ENCODE assay signal across 32 cellular contexts in the genomic region with DNA sequence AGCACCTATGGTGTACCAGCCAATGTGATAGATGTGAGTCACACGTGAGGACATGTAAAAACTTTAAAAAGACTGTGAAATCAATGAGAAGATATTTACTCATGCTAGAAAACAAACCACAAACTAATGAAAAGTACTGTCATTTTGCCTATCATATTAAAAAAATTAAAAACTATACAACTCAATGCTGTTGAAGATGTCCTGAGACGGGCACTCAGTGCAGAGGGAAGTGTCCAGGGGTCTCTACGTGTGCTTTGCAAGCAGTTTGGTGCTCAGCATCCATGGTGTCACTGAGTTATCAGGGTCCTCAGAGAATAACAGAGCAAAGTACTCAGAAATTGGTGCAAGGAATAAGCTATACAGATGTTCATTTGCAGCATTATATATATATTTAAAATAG.
"Had no signal": no experiment of that assay in that cellular context is flagged by ENCODE, and none has a peak within 500 bp of the region (broad histone marks: within the 10 kb centered on the region; RNA-seq: fewer than 3 reads in every experiment).

No MANE protein-coding gene starts in this region.

- FAIRE-seq: astrocyte, bronchial epithelial cell had no signal

- H3K4me1 ChIP-seq: adrenal gland, ascending aorta, body of pancreas, breast epithelium had no signal

- ATAC-seq: activated naive CD4-positive, alpha-beta T cell treated with anti-CD3 and anti-CD28 coated beads, Interleukin-2, amount 50 U/mL, for 72 hours; activated naive CD8-positive, alpha-beta T cell treated with anti-CD3 and anti-CD28 coated beads, Interleukin-2, amount 50 U/mL, for 24 hours; activated T-cell treated with anti-CD3 and anti-CD28 coated beads, Interleukin-2, amount 50 U/mL, for 4 hours; activated T-cell treated with anti-CD3 and anti-CD28 coated beads, Interleukin-2, amount 50 U/mL, for 72 hours; activated T-helper 17 cell treated with anti-CD3 and anti-CD28 coated beads, Interleukin-2, amount 50 U/mL, for 72 hours; body of pancreas had no signal

- H3K27me3 ChIP-seq: adrenal gland, ascending aorta, body of pancreas, brain microvascular endothelial cell, breast epithelium, cardiac muscle cell had no signal

- H3K27ac ChIP-seq: adrenal gland, ascending aorta, body of pancreas, brain microvascular endothelial cell, breast epithelium, cardiac muscle cell had no signal

- DNase-seq: activated effector memory CD4-positive, alpha-beta T cell treated with anti-CD3 and anti-CD28 coated beads, Interleukin-2, amount 50 U/mL, for 16 hours; activated effector memory CD4-positive, alpha-beta T cell treated with Interleukin-2 at 50 U/mL for 16 hours; activated gamma-delta T cell; activated gamma-delta T cell treated with Interleukin-2 at 50 U/mL for 16 hours; activated naive CD4-positive, alpha-beta T cell; activated naive CD4-positive, alpha-beta T cell treated with anti-CD3 and anti-CD28 coated beads for 36 hours; activated naive CD4-positive, alpha-beta T cell treated with anti-CD3 and anti-CD28 coated beads, Interleukin-2, amount 10 ng/mL, durations not matched to agents 7 days and 5 days; activated naive CD4-positive, alpha-beta T cell treated with anti-CD3 and anti-CD28 coated beads, Interleukin-2, amount 50 U/mL, for 16 hours; activated naive CD4-positive, alpha-beta T cell treated with Interleukin-2 at 50 U/mL for 16 hours; activated naive CD8-positive, alpha-beta T cell treated with anti-CD3 and anti-CD28 coated beads for 36 hours; activated naive CD8-positive, alpha-beta T cell treated with anti-CD3 and anti-CD28 coated beads, Interleukin-2, amount 10 ng/mL, durations not matched to agents 7 days and 5 days; activated naive CD8-positive, alpha-beta T cell treated with anti-CD3 and anti-CD28 coated beads, Interleukin-2, amount 50 U/mL, for 24 hours; activated T-cell treated with anti-CD3 and anti-CD28 coated beads, Interleukin-2, amount 50 U/mL, for 24 hours; activated T-cell treated with anti-CD3 and anti-CD28 coated beads, Interleukin-2, amount 50 U/mL, for 4 hours; activated T-cell treated with anti-CD3 and anti-CD28 coated beads, Interleukin-2, amount 50 U/mL, for 48 hours; activated T-cell treated with anti-CD3 and anti-CD28 coated beads, Interleukin-2, amount 50 U/mL, for 72 hours; adrenal gland; amniotic stem cell; amygdala; anterior cingulate cortex; aorta; body of pancreas; brain microvascular endothelial cell; central memory CD4-positive, alpha-beta T cell; cerebellar nuclear complex had no signal

- H3K9me3 ChIP-seq: adrenal gland, ascending aorta, body of pancreas had no signal

- H3K36me3 ChIP-seq: adrenal gland, ascending aorta, brain microvascular endothelial cell, breast epithelium, cardiac muscle cell had no signal

- H3K4me3 ChIP-seq: adrenal gland, ascending aorta, body of pancreas, breast epithelium, cardiac muscle cell had no signal
